13 cellular contexts compared by ENCODE assay signal in genomic region chr19:53903055-53903680, GRCh38. TPM values are rescaled to one million over a fixed set of nuclear protein-coding genes. Genes with fewer than 3 reads are reported as not detected.
DNase-seq lines count a peak whose midpoint lies in the region; ATAC-seq, FAIRE-seq and TF ChIP-seq lines count a peak whose summit lies in the region.
"Had no signal": no experiment of that assay in that cellular context is flagged by ENCODE, and none has a peak within 500 bp of the region (broad histone marks: within the 10 kb centered on the region; RNA-seq: fewer than 3 reads in every experiment).

No MANE protein-coding gene starts in this region.

- H3K27me3 ChIP-seq in IMR-90 (ENCODE audit: control insufficient read depth, insufficient read depth, low read length) (peaks cover 16% of the 10 kb centered on the region), smooth muscle cell (ENCODE audit: low read depth) (peaks cover 44% of the 10 kb centered on the region)

- no peak overlapping the region for H3K9ac ChIP-seq in IMR-90 (ENCODE audit: low read depth, low read length)
- no peak overlapping the region for H3K9ac ChIP-seq in kidney (ENCODE audit: low read length in 2 of 2)
- H3K9ac ChIP-seq in smooth muscle cell (ENCODE audit: low read depth): no peak overlapping the region

- dilution Hi-C loops in IMR-90 (cut with HindIII; ENCODE audit: low sequenced_read_pairs, unreplicated experiment): no loop called here

- WGBS in IMR-90 (ENCODE audit: extremely low coverage in 2 of 2, insufficient read length in 1 of 2), 2 experiments: no CpG with 5 or more reads among the region's 4 CpGs
- WGBS in smooth muscle cell (ENCODE audit: low lambda C conversion rate): 51% methylated on average over 4 of the region's 4 CpGs

- H3K27ac ChIP-seq in IMR-90 (ENCODE audit: insufficient read depth, low read length) (no peak overlapping the region), kidney (ENCODE audit: low read depth in 2 of 2, low read length in 2 of 2) (no peak overlapping the region), smooth muscle cell (ENCODE audit: low read depth) (no peak overlapping the region)
- H3K27ac ChIP-seq: HL-60, psoas muscle had no signal

- ATAC-seq in IMR-90 (ENCODE audit: low read depth) (no peak), GM18861 (IDR thresholded peaks at IDR 0.05; ENCODE audit: unreplicated experiment) (no peak)
- ATAC-seq in activated CD8-positive, alpha-beta T cell treated with anti-CD3 and anti-CD28 coated beads for 36 hours: no peak
- no peak for ATAC-seq in activated CD4-positive, CD25-positive, alpha-beta regulatory T cell treated with anti-CD3 and anti-CD28 coated beads, Interleukin-2, amount 50 U/mL, for 24 hours
- ATAC-seq: psoas muscle had no signal

- no peaks in the 10 kb centered on the region for H3K9me1 ChIP-seq in IMR-90 (ENCODE audit: insufficient read depth, low read length)

- no peaks in the 10 kb centered on the region for H3K9me3 Mint-ChIP-seq in Calu3 (ENCODE audit: low read depth, unreplicated experiment)
- H3K9me3 Mint-ChIP-seq in activated CD8-positive, alpha-beta T cell treated with anti-CD3 and anti-CD28 coated beads for 36 hours: no peaks in the 10 kb centered on the region

- H3K23ac ChIP-seq in IMR-90 (ENCODE audit: low read depth, low read length): no peak overlapping the region

- POLR2A ChIA-PET in IMR-90 (lab: Charles Lee; ENCODE audit: unreplicated experiment): no interaction called here
- POLR2A ChIA-PET in activated CD8-positive, alpha-beta T cell treated with anti-CD3 and anti-CD28 coated beads for 36 hours (lab: Charles Lee): interaction anchor here (0.7 kb wide), 1 partner anchor 36 kb away, joined by 3 read pairs; no protein-coding TSS in a partner anchor

- H3K79me1 ChIP-seq in IMR-90 (ENCODE audit: low read depth in 1 of 2, low read length in 2 of 2): no peaks in the 10 kb centered on the region

- H2AFZ ChIP-seq in IMR-90 (replicated peaks; ENCODE audit: low read length, poor library complexity) (no peak overlapping the region), smooth muscle cell (ENCODE audit: low read depth) (no peak overlapping the region)

- no peak overlapping the region for H2AK9ac ChIP-seq in IMR-90 (replicated peaks; ENCODE audit: low read depth, low read length, poor library complexity)

- H3K4me3 ChIP-seq in IMR-90 (ENCODE audit: insufficient read depth, low read depth, low read length): no peak overlapping the region
- no peak overlapping the region for H3K4me3 ChIP-seq in kidney (ENCODE audit: low read length in 2 of 2)
- no peak overlapping the region for H3K4me3 ChIP-seq in smooth muscle cell
- H3K4me3 ChIP-seq: psoas muscle had no signal

- H3K36me3 ChIP-seq in IMR-90 (ENCODE audit: control insufficient read depth, insufficient read depth, low read length): no peaks in the 10 kb centered on the region
- H3K36me3 ChIP-seq in kidney (ENCODE audit: control insufficient read depth in 1 of 2, insufficient read depth in 2 of 2, low read length in 2 of 2): no peaks in the 10 kb centered on the region
- no peaks in the 10 kb centered on the region for H3K36me3 ChIP-seq in smooth muscle cell (ENCODE audit: low read depth)

- no peaks in the 10 kb centered on the region for H4K20me1 ChIP-seq in IMR-90 (ENCODE audit: insufficient read depth, low read length)
- no peaks in the 10 kb centered on the region for H4K20me1 ChIP-seq in smooth muscle cell (ENCODE audit: low read depth)

- H3F3A ChIP-seq in smooth muscle cell (ENCODE audit: low read depth): no peaks in the 10 kb centered on the region

- H2BK5ac ChIP-seq in IMR-90 (ENCODE audit: low read depth, low read length, poor library complexity, severe bottlenecking): no peak overlapping the region

- no peak overlapping the region for H4K5ac ChIP-seq in IMR-90 (ENCODE audit: low read depth, low read length)

- no peak overlapping the region for H3K56ac ChIP-seq in IMR-90 (ENCODE audit: extremely low read depth, insufficient read depth, low read length)

- H3K14ac ChIP-seq in IMR-90 (replicated peaks; ENCODE audit: low read depth, low read length): no peak overlapping the region

- H3K27ac Mint-ChIP-seq in Calu3 (ENCODE audit: unreplicated experiment): no peak overlapping the region
- H3K27ac Mint-ChIP-seq in activated CD8-positive, alpha-beta T cell treated with anti-CD3 and anti-CD28 coated beads for 36 hours: no peak overlapping the region

- BruUV-seq in Calu3 (replicated peaks; lab: Mats Ljungman, UMichigan) (no TSS peak), IMR-90 (replicated peaks; lab: Mats Ljungman, UMichigan) (no TSS peak)

- H2BK15ac ChIP-seq in IMR-90 (ENCODE audit: low read depth, low read length): no peak overlapping the region

- no peak overlapping the region for H2BK120ac ChIP-seq in IMR-90 (ENCODE audit: low read depth, low read length)

- H3K4me1 ChIP-seq in IMR-90 (ENCODE audit: control insufficient read depth, insufficient read depth, low read length) (peaks cover 2% of the 10 kb centered on the region; the same call in 1 of the 2 replicates), kidney (ENCODE audit: control insufficient read depth in 1 of 2, insufficient read depth in 1 of 2, low read depth in 1 of 2, low read length in 2 of 2) (no peaks in the 10 kb centered on the region), smooth muscle cell (ENCODE audit: low read depth) (peaks cover 6% of the 10 kb centered on the region)

- H3K79me2 ChIP-seq in smooth muscle cell (ENCODE audit: low read depth): no peaks in the 10 kb centered on the region

- H3K27me3 Mint-ChIP-seq in Calu3 (ENCODE audit: unreplicated experiment): peaks cover 12% of the 10 kb centered on the region
- H3K27me3 Mint-ChIP-seq in activated CD8-positive, alpha-beta T cell treated with anti-CD3 and anti-CD28 coated beads for 36 hours: peaks cover 56% of the 10 kb centered on the region

- no peak for TF ChIP-seq RAD21 in IMR-90 (IDR thresholded peaks at IDR 0.05; ENCODE audit: low read length)

- peaks cover 50% of the 10 kb centered on the region for H3K36me3 Mint-ChIP-seq in Calu3 (ENCODE audit: insufficient read depth, unreplicated experiment)
- peaks cover 2% of the 10 kb centered on the region for H3K36me3 Mint-ChIP-seq in activated CD8-positive, alpha-beta T cell treated with anti-CD3 and anti-CD28 coated beads for 36 hours (ENCODE audit: low read depth)

- no peaks in the 10 kb centered on the region for H3K9me3 ChIP-seq in IMR-90 (ENCODE audit: control insufficient read depth, insufficient read depth, low read length)
- peaks cover 0 to 2% of the 10 kb centered on the region in 2 donors for H3K9me3 ChIP-seq in kidney (ENCODE audit: control insufficient read depth in 1 of 2, low read length in 2 of 2)
- H3K9me3 ChIP-seq in smooth muscle cell (replicated peaks; ENCODE audit: low read depth): no peaks in the 10 kb centered on the region
- H3K9me3 ChIP-seq: psoas muscle had no signal

- no peak overlapping the region for H3K4me3 Mint-ChIP-seq in Calu3 (ENCODE audit: low read depth, unreplicated experiment)
- H3K4me3 Mint-ChIP-seq in activated CD8-positive, alpha-beta T cell treated with anti-CD3 and anti-CD28 coated beads for 36 hours: no peak overlapping the region

- in situ Hi-C loops in IMR-90 (cut with MboI; ENCODE audit: low sequenced_read_pairs): no loop called here

- CTCF ChIA-PET in Calu3 (lab: Charles Lee): interaction anchor here (0.7 kb wide), 1 partner anchor 127 kb away, joined by 4 read pairs; no protein-coding TSS in a partner anchor
- CTCF ChIA-PET in IMR-90 (lab: Yijun Ruan, JAX): no interaction called here
- CTCF ChIA-PET in activated CD8-positive, alpha-beta T cell treated with anti-CD3 and anti-CD28 coated beads for 36 hours (lab: Charles Lee): interaction anchor here (1.7 kb wide), 1 partner anchor 120 kb away, joined by 7 read pairs; no protein-coding TSS in a partner anchor

- no peak for TF ChIP-seq POLR2A in IMR-90 (IDR thresholded peaks at IDR 0.05; ENCODE audit: low read depth, low read length)

- peaks cover 37% of the 10 kb centered on the region for H3K4me1 Mint-ChIP-seq in Calu3 (ENCODE audit: low read depth, unreplicated experiment)
- peaks cover 9% of the 10 kb centered on the region for H3K4me1 Mint-ChIP-seq in activated CD8-positive, alpha-beta T cell treated with anti-CD3 and anti-CD28 coated beads for 36 hours (ENCODE audit: low read depth)

- no peak overlapping the region for H3K18ac ChIP-seq in IMR-90 (ENCODE audit: low read depth, low read length)

- TF ChIP-seq CTCF in Calu3 (IDR thresholded peaks at IDR 0.05; ENCODE audit: unreplicated experiment) (no peak), IMR-90 (conservative IDR thresholded peaks at IDR 0.05; ENCODE audit: low read depth, low read length) (no peak), kidney (IDR thresholded peaks at IDR 0.05; ENCODE audit: borderline replicate concordance, extremely low read depth, insufficient read depth) (no peak), smooth muscle cell (IDR thresholded peaks at IDR 0.05; ENCODE audit: borderline replicate concordance, insufficient read depth, poor library complexity, severe bottlenecking) (no peak)
- no peak for TF ChIP-seq CTCF in activated CD8-positive, alpha-beta T cell treated with anti-CD3 and anti-CD28 coated beads for 36 hours (IDR thresholded peaks at IDR 0.05)

- intact Hi-C loops in Calu3 (cut with micrococcal nuclease; ENCODE audit: unreplicated experiment) (no loop called here), IMR-90 (cut with micrococcal nuclease) (loop anchor here (2.0 kb wide), 1 partner anchor 24 kb away; no protein-coding TSS in a partner anchor), kidney (cut with DNase I) (no loop called here)
- intact Hi-C loops in activated CD8-positive, alpha-beta T cell treated with anti-CD3 and anti-CD28 coated beads for 36 hours (cut with micrococcal nuclease): loop anchor here (10.0 kb wide), 1 partner anchor 58 kb away; no protein-coding TSS in a partner anchor

- no peak for FAIRE-seq in kidney (lab: Jason Lieb, UNC)
- FAIRE-seq: GM12891 had no signal

- DNase-seq in Calu3: peak; percentile 67
- DNase-seq in IMR-90: peak; percentile 30
- peak; percentile 39 for DNase-seq in activated CD8-positive, alpha-beta T cell treated with anti-CD3 and anti-CD28 coated beads for 36 hours
- DNase-seq in kidney: peak; percentile 4
- DNase-seq in smooth muscle cell (lab: John Stamatoyannopoulos, UW; ENCODE audit: unreplicated experiment): no peak
- DNase-seq in stimulated activated CD4-positive, alpha-beta T cell treated with anti-CD3 and anti-CD28 coated beads, Interleukin-12 subunit alpha, Interleukin-12 subunit beta, amount 100 ng/mL, for 4 hours: no peak

- H2BK20ac ChIP-seq in IMR-90 (ENCODE audit: low read depth, low read length): no peak overlapping the region

- H4K91ac ChIP-seq in IMR-90 (ENCODE audit: insufficient read depth, low read depth, low read length): no peak overlapping the region

- H4K8ac ChIP-seq in IMR-90 (ENCODE audit: low read depth in 2 of 2, low read length in 2 of 2): no peak overlapping the region

- H3K4ac ChIP-seq in IMR-90 (ENCODE audit: low read depth, low read length): no peak overlapping the region

- no peak overlapping the region for H3K4me2 ChIP-seq in IMR-90 (ENCODE audit: low read depth, low read length)
- H3K4me2 ChIP-seq in smooth muscle cell: no peak overlapping the region

- no peak overlapping the region for H2AK5ac ChIP-seq in IMR-90 (ENCODE audit: low read depth, low read length)

RNA-seq across cellular contexts. Expression of gene CACNG7, which starts 5.9 kb away (rescaled TPM):
- total RNA-seq in Calu3 (2022): not detected in 2 replicates
- total RNA-seq in IMR-90 (2012; rRNA removed): under 0.01 and 0.36 TPM in 2 replicates
- polyA plus RNA-seq in IMR-90 (2012; rRNA removed): 6.7 and 7.7 TPM in 2 replicates
- 3.6 and 10.9 TPM in 2 replicates for polyA plus RNA-seq in IMR-90 (2012; cell fraction: cytosol; rRNA removed)
- polyA plus RNA-seq in IMR-90 (2012; cell fraction: nucleus; rRNA removed; ENCODE audit: low replicate concordance): 9.8 and 16.2 TPM in 2 replicates
- total RNA-seq in activated CD8-positive, alpha-beta T cell treated with anti-CD3 and anti-CD28 coated beads for 36 hours: not detected
- not detected for total RNA-seq in kidney
- polyA plus RNA-seq in kidney (ENCODE audit: insufficient read depth, low read depth, low replicate concordance): not detected
- 2.3 and 6.1 TPM in 2 replicates for total RNA-seq in smooth muscle cell
- 0.59 and 1.3 TPM in 2 replicates for polyA plus RNA-seq in smooth muscle cell
- total RNA-seq: psoas muscle; T-helper 2 cell treated with Interferon-gamma antibody and Interleukin-4, amounts not matched to agents 100 ng/mL and 5 ng/mL, for 36 hours had no signal
- polyA plus RNA-seq: esophagus had no signal

RNA-seq across cellular contexts. Expression of gene PRKCG, which starts 21.2 kb away (rescaled TPM):
- total RNA-seq in Calu3 (2022): 45.4 and 59.6 TPM in 2 replicates
- not detected in 2 replicates for total RNA-seq in IMR-90 (2012; rRNA removed)
- polyA plus RNA-seq in IMR-90 (2012; rRNA removed): 0.04 TPM in 1 of 2 replicates, not detected in the other
- 0.01 and 0.04 TPM in 2 replicates for polyA plus RNA-seq in IMR-90 (2012; cell fraction: cytosol; rRNA removed)
- polyA plus RNA-seq in IMR-90 (2012; cell fraction: nucleus; rRNA removed; ENCODE audit: low replicate concordance): 0.28 and 0.65 TPM in 2 replicates
- total RNA-seq in activated CD8-positive, alpha-beta T cell treated with anti-CD3 and anti-CD28 coated beads for 36 hours: under 1 TPM in 1 of 2 experiments, not detected in 1; 0.11 TPM
- total RNA-seq in kidney: not detected
- polyA plus RNA-seq in kidney (ENCODE audit: insufficient read depth, low read depth, low replicate concordance): not detected
- total RNA-seq in smooth muscle cell: 0.18 TPM in 1 of 2 replicates, not detected in the other
- 0.51 and 0.59 TPM in 2 replicates for polyA plus RNA-seq in smooth muscle cell
- total RNA-seq: psoas muscle; T-helper 2 cell treated with Interferon-gamma antibody and Interleukin-4, amounts not matched to agents 100 ng/mL and 5 ng/mL, for 36 hours had no signal

RNA-seq across cellular contexts. Expression of gene MYADM, which starts 35.5 kb away (rescaled TPM):
- total RNA-seq in Calu3 (2022): 366 and 464 TPM in 2 replicates
- 4.8 and 5.3 TPM in 2 replicates for total RNA-seq in IMR-90 (2012; rRNA removed)
- polyA plus RNA-seq in IMR-90 (2012; rRNA removed): 96.1 and 112 TPM in 2 replicates
- 53.9 and 155 TPM in 2 replicates for polyA plus RNA-seq in IMR-90 (2012; cell fraction: cytosol; rRNA removed)
- 67.8 and 150 TPM in 2 replicates for polyA plus RNA-seq in IMR-90 (2012; cell fraction: nucleus; rRNA removed; ENCODE audit: low replicate concordance)
- 10 to 100 TPM; 64.7 to 69.9 TPM for total RNA-seq in activated CD8-positive, alpha-beta T cell treated with anti-CD3 and anti-CD28 coated beads for 36 hours
- 90.3 TPM for total RNA-seq in kidney
- 13.1 TPM for polyA plus RNA-seq in kidney (ENCODE audit: insufficient read depth, low read depth, low replicate concordance)
- 83.8 and 97.6 TPM in 2 replicates for total RNA-seq in smooth muscle cell
- polyA plus RNA-seq in smooth muscle cell: 193 and 247 TPM in 2 replicates

RNA-seq across cellular contexts. Expression of gene CACNG8, which starts 59.6 kb away (rescaled TPM):
- total RNA-seq in Calu3 (2022) (13.4 and 19.0 TPM in 2 replicates), IMR-90 (2012; rRNA removed) (not detected in 2 replicates), kidney (0.03 TPM), smooth muscle cell (0.04 and 0.31 TPM in 2 replicates)
- polyA plus RNA-seq in IMR-90 (2012; rRNA removed) (0.09 and 0.15 TPM in 2 replicates), kidney (ENCODE audit: insufficient read depth, low read depth, low replicate concordance) (not detected), smooth muscle cell (0.03 and 0.19 TPM in 2 replicates)
- 0.04 and 0.08 TPM in 2 replicates for polyA plus RNA-seq in IMR-90 (2012; cell fraction: cytosol; rRNA removed)
- 0.39 and 0.54 TPM in 2 replicates for polyA plus RNA-seq in IMR-90 (2012; cell fraction: nucleus; rRNA removed; ENCODE audit: low replicate concordance)
- total RNA-seq in activated CD8-positive, alpha-beta T cell treated with anti-CD3 and anti-CD28 coated beads for 36 hours: not detected
- total RNA-seq: T-helper 2 cell treated with Interferon-gamma antibody and Interleukin-4, amounts not matched to agents 100 ng/mL and 5 ng/mL, for 36 hours had no signal

Comparison
In these comparisons a context has a peak if more than half of its experiments do, and no peak if none do; other contexts are left out.
1. DNase-seq: peak in Calu3 (single experiment), IMR-90 (single experiment), activated CD8-positive, alpha-beta T cell treated with anti-CD3 and anti-CD28 coated beads for 36 hours (single experiment) and kidney (single experiment); none in smooth muscle cell (single experiment) and stimulated activated CD4-positive, alpha-beta T cell treated with anti-CD3 and anti-CD28 coated beads, Interleukin-12 subunit alpha, Interleukin-12 subunit beta, amount 100 ng/mL, for 4 hours (single experiment).
2. RNA of gene PRKCG, which starts 21.2 kb away (total RNA-seq): 45.4 to 59.6 TPM in Calu3; not detected in kidney (single experiment), 0.18 TPM in smooth muscle cell, 0.11 TPM in activated CD8-positive, alpha-beta T cell treated with anti-CD3 and anti-CD28 coated beads for 36 hours and not detected in IMR-90; every median in the first group is over 10 times any median in the second.
3. RNA of gene MYADM, which starts 35.5 kb away (total RNA-seq): 366 to 464 TPM in Calu3, 83.8 to 97.6 TPM in smooth muscle cell, 90.3 TPM in kidney (single experiment) and 64.7 to 69.9 TPM in activated CD8-positive, alpha-beta T cell treated with anti-CD3 and anti-CD28 coated beads for 36 hours; 4.8 to 5.3 TPM in IMR-90; every median in the first group is over 10 times any median in the second.
4. intact Hi-C loops: an anchor here in IMR-90 (2.0 kb wide) and activated CD8-positive, alpha-beta T cell treated with anti-CD3 and anti-CD28 coated beads for 36 hours (10.0 kb wide); none called in Calu3 and kidney.